Comparison of ENCODE assay signal across 1 cellular context in the genomic region with DNA sequence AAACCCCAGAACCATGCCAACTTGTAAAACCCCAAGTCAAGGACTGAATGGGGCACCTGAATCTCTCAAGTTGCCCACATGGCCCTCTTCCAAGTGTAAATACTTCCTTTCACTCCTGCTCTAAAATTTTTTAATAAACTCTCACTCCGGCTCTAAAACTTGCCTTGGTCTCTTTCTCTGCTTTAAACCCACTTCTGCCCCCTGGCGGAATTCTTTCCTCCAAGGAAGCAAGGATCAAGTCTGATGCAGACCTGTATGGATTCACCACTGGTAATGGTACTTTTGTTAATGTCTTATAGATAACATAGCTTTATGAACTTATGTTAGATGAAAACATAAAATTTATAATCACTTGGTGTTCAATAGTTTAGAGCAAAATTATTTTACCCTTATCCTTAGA.
TF ChIP-seq lines count a peak whose summit lies in the region.

No MANE protein-coding gene starts in this region.

TF ChIP-seq in K562, 482 proteins besides CTCF, POLR2A, EP300 and RAD21:
- TF ChIP-seq, protein P1, sequence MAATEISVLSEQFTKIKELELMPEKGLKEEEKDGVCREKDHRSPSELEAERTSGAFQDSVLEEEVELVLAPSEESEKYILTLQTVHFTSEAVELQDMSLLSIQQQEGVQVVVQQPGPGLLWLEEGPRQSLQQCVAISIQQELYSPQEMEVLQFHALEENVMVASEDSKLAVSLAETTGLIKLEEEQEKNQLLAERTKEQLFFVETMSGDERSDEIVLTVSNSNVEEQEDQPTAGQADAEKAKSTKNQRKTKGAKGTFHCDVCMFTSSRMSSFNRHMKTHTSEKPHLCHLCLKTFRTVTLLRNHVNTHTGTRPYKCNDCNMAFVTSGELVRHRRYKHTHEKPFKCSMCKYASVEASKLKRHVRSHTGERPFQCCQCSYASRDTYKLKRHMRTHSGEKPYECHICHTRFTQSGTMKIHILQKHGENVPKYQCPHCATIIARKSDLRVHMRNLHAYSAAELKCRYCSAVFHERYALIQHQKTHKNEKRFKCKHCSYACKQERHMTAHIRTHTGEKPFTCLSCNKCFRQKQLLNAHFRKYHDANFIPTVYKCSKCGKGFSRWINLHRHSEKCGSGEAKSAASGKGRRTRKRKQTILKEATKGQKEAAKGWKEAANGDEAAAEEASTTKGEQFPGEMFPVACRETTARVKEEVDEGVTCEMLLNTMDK (IDR thresholded peaks at IDR 0.05; ENCODE audit: borderline replicate concordance, insufficient read depth, low read depth, low read length, poor library complexity, severe bottlenecking) = peak; percentile 57
- 0 out of 2 replicates have a peak, but pooled peaks have one; percentile 12 for TF ChIP-seq SMC3 (conservative IDR thresholded peaks at IDR 0.05; ENCODE audit: insufficient read depth, low read depth, low read length)
- no peak for TF ChIP-seq NFYB (IDR thresholded peaks at IDR 0.05; ENCODE audit: extremely low read depth, insufficient read length)
TF ChIP-seq in K562: peak in this region for 2.
